In the genomic region with DNA sequence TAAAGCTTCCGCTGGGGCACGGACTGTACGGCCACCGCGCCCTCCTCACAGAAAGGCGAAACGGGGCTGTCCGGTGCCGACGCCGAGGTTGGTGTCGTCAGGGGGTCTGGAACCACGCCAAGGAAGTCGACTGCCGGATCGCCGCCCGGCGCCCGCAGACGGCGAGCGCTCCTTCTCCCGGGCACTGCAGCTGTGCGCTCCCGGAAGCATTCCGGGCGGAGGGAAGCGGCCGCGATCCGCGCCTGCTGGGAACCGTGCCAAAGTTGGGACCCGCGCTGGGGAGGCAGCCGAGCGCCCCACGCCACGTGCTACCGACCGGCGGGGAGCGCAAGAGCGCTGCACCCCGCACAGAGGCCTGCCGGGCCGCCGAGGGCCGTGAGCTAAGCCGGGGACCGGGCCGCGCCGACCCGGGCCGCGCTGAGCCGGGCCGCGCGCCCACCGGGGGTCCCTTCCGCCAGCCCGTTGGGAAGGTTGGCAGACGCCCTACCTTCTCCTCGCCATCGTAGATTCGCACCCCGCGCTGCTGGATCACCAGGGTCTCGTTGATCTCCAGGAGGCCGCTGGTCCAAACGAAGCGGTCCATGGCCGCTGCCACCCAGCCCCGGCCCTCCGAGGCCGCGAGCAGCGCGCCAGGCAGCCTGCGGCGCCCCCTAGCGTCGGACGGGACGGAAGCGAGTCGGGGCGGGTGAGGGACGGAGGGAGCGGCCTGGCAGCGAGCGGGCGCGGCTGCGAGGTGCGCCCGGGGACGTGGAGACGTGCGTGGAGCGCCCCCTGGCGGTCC, we compare ENCODE assay signal across 8 cellular contexts. TPM values are rescaled to one million over a fixed set of nuclear protein-coding genes. Genes with fewer than 3 reads are reported as not detected.
DNase-seq lines count a peak whose midpoint lies in the region; ATAC-seq, FAIRE-seq and TF ChIP-seq lines count a peak whose summit lies in the region.

A gene with protein sequence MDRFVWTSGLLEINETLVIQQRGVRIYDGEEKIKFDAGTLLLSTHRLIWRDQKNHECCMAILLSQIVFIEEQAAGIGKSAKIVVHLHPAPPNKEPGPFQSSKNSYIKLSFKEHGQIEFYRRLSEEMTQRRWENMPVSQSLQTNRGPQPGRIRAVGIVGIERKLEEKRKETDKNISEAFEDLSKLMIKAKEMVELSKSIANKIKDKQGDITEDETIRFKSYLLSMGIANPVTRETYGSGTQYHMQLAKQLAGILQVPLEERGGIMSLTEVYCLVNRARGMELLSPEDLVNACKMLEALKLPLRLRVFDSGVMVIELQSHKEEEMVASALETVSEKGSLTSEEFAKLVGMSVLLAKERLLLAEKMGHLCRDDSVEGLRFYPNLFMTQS (minus strand): TSS at position 623 of the 781 bp plus-strand sequence. CDS start 40 bp downstream, at position 583.

- H2AFZ ChIP-seq in Loucy (ENCODE audit: low read length) = peak within 1 kb of the TSS; percentile 69

- H3K4me1 Mint-ChIP-seq in nephron progenitor cell = peaks cover 45% of the 10 kb centered on the region
- H3K4me1 Mint-ChIP-seq in stimulated activated naive CD8-positive, alpha-beta T cell treated with anti-CD3 and anti-CD28 coated beads, Interleukin-15, amount 100 ng/mL, for 72 hours = peaks cover 37% of the 10 kb centered on the region

- DNase-seq in H54 (ENCODE audit: insufficient read length, low spot score) (peak; percentile 65), fibroblast of the aortic adventitia (ENCODE audit: low read depth) (peak; percentile 92), nephron progenitor cell (peak; percentile 98)
- DNase-seq in activated effector memory CD4-positive, alpha-beta T cell treated with Interleukin-2 at 50 U/mL for 16 hours = peak; percentile 91
- DNase-seq in stimulated activated naive CD8-positive, alpha-beta T cell treated with anti-CD3 and anti-CD28 coated beads, Interleukin-15, amount 100 ng/mL, for 72 hours = peak; percentile 95 to 97

- ATAC-seq in stimulated activated naive CD8-positive, alpha-beta T cell treated with anti-CD3 and anti-CD28 coated beads, Interleukin-15, amount 100 ng/mL, for 72 hours = peak; percentile 85

- H3K27me3 Mint-ChIP-seq in nephron progenitor cell (ENCODE audit: low read depth, poor library complexity) = peaks cover 5% of the 10 kb centered on the region
- no peaks in the 10 kb centered on the region for H3K27me3 Mint-ChIP-seq in stimulated activated naive CD8-positive, alpha-beta T cell treated with anti-CD3 and anti-CD28 coated beads, Interleukin-15, amount 100 ng/mL, for 72 hours

- TF ChIP-seq POLR2A in H54 (IDR thresholded peaks at IDR 0.05; ENCODE audit: low read depth, low read length) = peak; percentile 75
- peak; percentile 90 for TF ChIP-seq POLR2A in Raji (IDR thresholded peaks at IDR 0.05; ENCODE audit: insufficient read depth, low read depth, low read length)

- H3K4me2 ChIP-seq in Loucy (ENCODE audit: low read depth, low read length, poor library complexity, severe bottlenecking) = peak within 1 kb of the TSS; percentile 89

- H4K20me1 ChIP-seq in Loucy (ENCODE audit: insufficient read depth, low read length, poor library complexity, severe bottlenecking) = peaks cover 28% of the 10 kb centered on the region

- peaks cover 64% of the 10 kb centered on the region for H3K79me2 ChIP-seq in Loucy (ENCODE audit: insufficient read depth, low read length)

- FAIRE-seq in H54 (lab: Jason Lieb, UNC) = no peak

- H3K9me3 ChIP-seq in ES-I3 (ENCODE audit: control insufficient read depth, insufficient read depth, low read length) = no peaks in the 10 kb centered on the region
- H3K9me3 ChIP-seq in Loucy (ENCODE audit: insufficient read depth, low read depth, low read length) = no peaks in the 10 kb centered on the region

- no peaks in the 10 kb centered on the region for H3K9me2 ChIP-seq in Loucy (replicated peaks; ENCODE audit: low read depth, low read length)

- no peaks in the 10 kb centered on the region for H3K9me3 Mint-ChIP-seq in nephron progenitor cell
- no peaks in the 10 kb centered on the region for H3K9me3 Mint-ChIP-seq in stimulated activated naive CD8-positive, alpha-beta T cell treated with anti-CD3 and anti-CD28 coated beads, Interleukin-15, amount 100 ng/mL, for 72 hours

- H3K27me3 ChIP-seq in Loucy (ENCODE audit: insufficient read depth, low read length, poor library complexity, severe bottlenecking) = no peaks in the 10 kb centered on the region

- no peaks in the 10 kb centered on the region for H3K36me3 ChIP-seq in ES-I3 (ENCODE audit: insufficient read depth, low read length)
- no peaks in the 10 kb centered on the region for H3K36me3 ChIP-seq in Loucy (ENCODE audit: insufficient read depth, low read length)

- H3K36me3 Mint-ChIP-seq in nephron progenitor cell (ENCODE audit: low read depth) = peaks cover 11% of the 10 kb centered on the region

- peak within 1 kb of the TSS; percentile 80 for H3K27ac Mint-ChIP-seq in nephron progenitor cell
- peak within 1 kb of the TSS; percentile 96 to 97 for H3K27ac Mint-ChIP-seq in stimulated activated naive CD8-positive, alpha-beta T cell treated with anti-CD3 and anti-CD28 coated beads, Interleukin-15, amount 100 ng/mL, for 72 hours

- H3K4me3 ChIP-seq in Loucy (ENCODE audit: low read length, poor library complexity, severe bottlenecking) = peak within 1 kb of the TSS; percentile 78
- H3K4me3 ChIP-seq in fibroblast of the aortic adventitia (ENCODE audit: low read depth, low read length) = peak within 1 kb of the TSS; percentile 83

- peak within 1 kb of the TSS; percentile 78 for H3K9ac ChIP-seq in ES-I3 (ENCODE audit: low read depth, low read length)
- H3K9ac ChIP-seq in Loucy (ENCODE audit: low read depth, low read length, poor library complexity, severe bottlenecking) = peak within 1 kb of the TSS; percentile 79

- no peaks in the 10 kb centered on the region; the same call in 1 of the 2 replicates for H3F3A ChIP-seq in Loucy (ENCODE audit: low read depth)

- peak; percentile 90 for TF ChIP-seq CTCF in Loucy (conservative IDR thresholded peaks at IDR 0.05; ENCODE audit: low read length)
- TF ChIP-seq CTCF in fibroblast of the aortic adventitia (IDR thresholded peaks at IDR 0.05; ENCODE audit: insufficient read depth, low read length) = peak; percentile 86
- TF ChIP-seq CTCF in nephron progenitor cell (IDR thresholded peaks at IDR 0.05) = peak; percentile 100

- H3K4me3 Mint-ChIP-seq in nephron progenitor cell = peak within 1 kb of the TSS; percentile 94
- peak within 1 kb of the TSS; percentile 86 for H3K4me3 Mint-ChIP-seq in stimulated activated naive CD8-positive, alpha-beta T cell treated with anti-CD3 and anti-CD28 coated beads, Interleukin-15, amount 100 ng/mL, for 72 hours

- H3K4me1 ChIP-seq in ES-I3 (ENCODE audit: insufficient read depth, low read length) (no peaks in the 10 kb centered on the region), Loucy (ENCODE audit: insufficient read depth, low read length, poor library complexity, severe bottlenecking) (peaks cover 40% of the 10 kb centered on the region)

RNA-seq across cellular contexts. Expression of the gene that starts here (rescaled TPM):
- total RNA-seq in fibroblast of the aortic adventitia (ENCODE audit: low replicate concordance) = 39.1 and 62.5 TPM in 2 replicates

Comparison
In these comparisons a context has a peak if more than half of its experiments do, and no peak if none do; other contexts are left out.
1. Peak in every context shown above with its lines: DNase-seq, ATAC-seq and H3K4me3 ChIP-seq.